7 cellular contexts compared by ENCODE assay signal in genomic region chr7:112957901-112958300, GRCh38.
"Had no signal": no experiment of that assay in that cellular context is flagged by ENCODE, and none has a peak within 500 bp of the region (broad histone marks: within the 10 kb centered on the region; RNA-seq: fewer than 3 reads in every experiment).

No MANE protein-coding gene starts in this region.

- H3K4me3 ChIP-seq: GM23338 had no signal

- DNase-seq: H9, HCEC 1CT, KBM-7 had no signal

- ATAC-seq: GM23338, HepG2 had no signal

- H3K27ac Mint-ChIP-seq: GM23338, H9, IgD-negative memory B cell had no signal

- H3K9me3 Mint-ChIP-seq: GM23338, H9 had no signal

- H3K4me1 Mint-ChIP-seq: GM23338, H9, IgD-negative memory B cell had no signal

- H3K27ac ChIP-seq: HL-60 had no signal

- H3K4me3 Mint-ChIP-seq: GM23338, H9, IgD-negative memory B cell had no signal
